17 cellular contexts compared by ENCODE assay signal in the genomic region with DNA sequence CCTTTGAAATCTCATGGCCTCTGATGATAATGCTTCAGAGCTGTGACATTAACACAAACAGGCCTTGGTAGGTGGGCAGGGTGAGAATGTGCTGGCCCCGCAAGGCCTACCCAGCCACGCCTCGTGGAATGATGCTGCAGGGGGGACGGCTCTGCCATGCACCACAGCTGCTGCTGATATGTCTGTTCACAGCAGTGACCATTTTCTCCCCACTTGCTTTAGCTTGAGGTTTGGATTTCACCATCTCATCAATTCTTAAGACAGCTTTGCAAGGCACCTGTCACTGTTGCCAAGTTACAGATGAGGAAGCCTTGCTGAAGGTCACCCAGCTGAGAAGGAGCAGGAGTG.
"Had no signal": no experiment of that assay in that cellular context is flagged by ENCODE, and none has a peak within 500 bp of the region (broad histone marks: within the 10 kb centered on the region; RNA-seq: fewer than 3 reads in every experiment).

No MANE protein-coding gene starts in this region.

- H3K4me3 ChIP-seq: cardiac muscle cell, heart right ventricle, lung, right lobe of liver, spleen, testis had no signal

- H3K27ac ChIP-seq: cardiac muscle cell, right lobe of liver, spleen, testis had no signal

- H3K36me3 ChIP-seq: cardiac muscle cell, heart right ventricle, right lobe of liver, spleen had no signal

- ATAC-seq: WTC11 had no signal

- H3K9me3 ChIP-seq: heart right ventricle, right lobe of liver, spleen, testis had no signal

- H3K4me1 ChIP-seq: right lobe of liver, spleen, testis had no signal

- H3K27me3 ChIP-seq: cardiac muscle cell, heart right ventricle, right lobe of liver, spleen, testis had no signal

- DNase-seq: activated gamma-delta T cell; activated naive CD4-positive, alpha-beta T cell treated with anti-CD3 and anti-CD28 coated beads, Interleukin-2, amount 50 U/mL, for 16 hours; activated naive CD8-positive, alpha-beta T cell treated with anti-CD3 and anti-CD28 coated beads, Interleukin-2, amount 50 U/mL, for 24 hours; effector CD4-positive, alpha-beta T cell; foreskin fibroblast; heart right ventricle; nephron progenitor cell; occipital lobe; stimulated activated CD4-positive, alpha-beta T cell treated with anti-CD3 and anti-CD28 coated beads, Interleukin-4, amount 100 ng/mL, for 1 hour; stimulated activated naive CD4-positive, alpha-beta T cell; T-helper 9 cell; testis had no signal
